Comparison of ENCODE assay signal across 10 cellular contexts in genomic region chr7:47601119-47601880, GRCh38. TPM values are rescaled to one million over a fixed set of nuclear protein-coding genes. Genes with fewer than 3 reads are reported as not detected.
DNase-seq lines count a peak whose midpoint lies in the region; ATAC-seq, FAIRE-seq and TF ChIP-seq lines count a peak whose summit lies in the region.
"Had no signal": no experiment of that assay in that cellular context is flagged by ENCODE, and none has a peak within 500 bp of the region (broad histone marks: within the 10 kb centered on the region; RNA-seq: fewer than 3 reads in every experiment).

No MANE protein-coding gene starts in this region.

- peaks cover 26 to 51% (median 40%) of the 10 kb centered on the region in 4 donors for H3K4me1 ChIP-seq in stomach
- H3K4me1 ChIP-seq in Peyer's patch: peaks cover 0 to 28% (median 8%) of the 10 kb centered on the region in 4 donors

- H3K36me3 Mint-ChIP-seq in dendritic cell treated with granulocyte-macrophage colony-stimulating factor and Interleukin-4, amounts not matched to agents 40 ng/mL and 50 ng/mL, for 4 days (ENCODE audit: low read depth): peaks cover 16% of the 10 kb centered on the region

- H3K27me3 Mint-ChIP-seq in dendritic cell treated with granulocyte-macrophage colony-stimulating factor and Interleukin-4, amounts not matched to agents 40 ng/mL and 50 ng/mL, for 4 days: peaks cover 3% of the 10 kb centered on the region

- no peaks in the 10 kb centered on the region for H3K27me3 ChIP-seq in stomach
- no peaks in the 10 kb centered on the region for H3K27me3 ChIP-seq in Peyer's patch

- TF ChIP-seq POLR2A in stomach (IDR thresholded peaks at IDR 0.05): no peak
- TF ChIP-seq POLR2A in Peyer's patch (IDR thresholded peaks at IDR 0.05): no peak
- no peak for TF ChIP-seq POLR2A in GM12892 (IDR thresholded peaks at IDR 0.05; ENCODE audit: low read depth, low read length)

- no peak overlapping the region for H3K4me3 Mint-ChIP-seq in dendritic cell treated with granulocyte-macrophage colony-stimulating factor and Interleukin-4, amounts not matched to agents 40 ng/mL and 50 ng/mL, for 4 days

- no peak for TF ChIP-seq EP300 in stomach (IDR thresholded peaks at IDR 0.05)

- peak overlapping the region in 3 of 5 donors; percentile 5 to 38 (median 21) for H3K27ac ChIP-seq in stomach
- peak overlapping the region in 1 of 4 donors; percentile 74 for H3K27ac ChIP-seq in Peyer's patch

- DNase-seq in LHCN-M2 (ENCODE audit: low read depth): peak; percentile 90
- DNase-seq in stomach: no peak
- DNase-seq in stimulated activated naive CD4-positive, alpha-beta T cell treated with Interleukin-2 at 50 U/mL for 16 hours (lab: John Stamatoyannopoulos, UW): no peak
- DNase-seq in Peyer's patch: no peak
- no peak for DNase-seq in GM12892 (ENCODE audit: insufficient read length)
- DNase-seq: NCI-H2171 had no signal

- no peak for FAIRE-seq in GM12892 (lab: Jason Lieb, UNC)
- FAIRE-seq: endometrium had no signal

- peaks cover 6 to 22% (median 16%) of the 10 kb centered on the region in 4 donors for H3K9me3 ChIP-seq in stomach
- peaks cover 0 to 21% (median 7%) of the 10 kb centered on the region in 4 donors for H3K9me3 ChIP-seq in Peyer's patch

- peaks cover 42% of the 10 kb centered on the region for H3K4me1 Mint-ChIP-seq in dendritic cell treated with granulocyte-macrophage colony-stimulating factor and Interleukin-4, amounts not matched to agents 40 ng/mL and 50 ng/mL, for 4 days (ENCODE audit: low read depth)

- peaks cover 20% of the 10 kb centered on the region for H3K9me3 Mint-ChIP-seq in dendritic cell treated with granulocyte-macrophage colony-stimulating factor and Interleukin-4, amounts not matched to agents 40 ng/mL and 50 ng/mL, for 4 days

- no peak for TF ChIP-seq CTCF in stomach (IDR thresholded peaks at IDR 0.05)
- TF ChIP-seq CTCF in Peyer's patch (IDR thresholded peaks at IDR 0.05): no peak

- H3K4me3 ChIP-seq in stomach (no peak overlapping the region), Peyer's patch (no peak overlapping the region)

- H3K36me3 ChIP-seq in stomach (no peaks in the 10 kb centered on the region), Peyer's patch (no peaks in the 10 kb centered on the region)

- 58 to 64% (median 63%) methylated on average over 4 of the region's 4 CpGs for WGBS in stomach, 5 donors

- H3K27ac Mint-ChIP-seq in dendritic cell treated with granulocyte-macrophage colony-stimulating factor and Interleukin-4, amounts not matched to agents 40 ng/mL and 50 ng/mL, for 4 days: peak overlapping the region; percentile 10

- ATAC-seq in GM21447 (IDR thresholded peaks at IDR 0.05; ENCODE audit: unreplicated experiment) (peak; percentile 56), HG03097 (IDR thresholded peaks at IDR 0.05; ENCODE audit: low FRiP score, unreplicated experiment) (no peak)

- intact Hi-C loops in dendritic cell treated with granulocyte-macrophage colony-stimulating factor and Interleukin-4, amounts not matched to agents 40 ng/mL and 50 ng/mL, for 4 days (cut with micrococcal nuclease): no loop called here
- intact Hi-C loops in stomach (cut with DNase I; ENCODE audit: low total_unique reads): no loop called here

RNA-seq across cellular contexts. Expression of gene TNS3, which starts 19.4 kb away (rescaled TPM):
- 499 and 556 TPM in 2 replicates for total RNA-seq in LHCN-M2 (2014; rRNA removed)
- 142 TPM for polyA plus RNA-seq in LHCN-M2 (2012)
- total RNA-seq in stomach: 100 to 1,000 TPM in 1 of 5 donors, 10 to 100 TPM in 4; 30.1 to 105 (median 86.9) TPM
- 10 to 100 TPM in 2 of 3 donors, 1 to 10 TPM in 1; 10.0 to 40.6 (median 25.8) TPM for polyA plus RNA-seq in stomach
- 100 to 1,000 TPM in 3 of 4 donors, 10 to 100 TPM in 1; 79.5 to 157 (median 112) TPM for total RNA-seq in Peyer's patch
- polyA plus RNA-seq in GM12892 (2012; ENCODE audit: missing spikeins): 2.6 TPM
